ENCODE assay signal across 18 cellular contexts in genomic region chr11:58582437-58582836, GRCh38. TPM values are rescaled to one million over a fixed set of nuclear protein-coding genes. Genes with fewer than 3 reads are reported as not detected.
A peak's percentile ranks its signal among the peaks of the same experiment; 100 is the strongest.
DNase-seq lines count a peak whose midpoint lies in the region; ATAC-seq, FAIRE-seq and TF ChIP-seq lines count a peak whose summit lies in the region.
"Had no signal": no experiment of that assay in that cellular context is flagged by ENCODE, and none has a peak within 500 bp of the region (broad histone marks: within the 10 kb centered on the region; RNA-seq: fewer than 3 reads in every experiment).

No MANE protein-coding gene starts in this region.

- H3K9me3 Mint-ChIP-seq in Calu3 (ENCODE audit: low read depth, unreplicated experiment), result no peaks in the 10 kb centered on the region
- H3K9me3 Mint-ChIP-seq: memory B cell had no signal

- H3K4me3 ChIP-seq in A673 (ENCODE audit: low read depth, low read length, poor library complexity, severe bottlenecking) (no peak overlapping the region), SU-DHL-6 (ENCODE audit: insufficient read depth, low read length, poor library complexity, severe bottlenecking) (peak overlapping the region; percentile 70), iPS-18a (ENCODE audit: low read length) (no peak overlapping the region)
- H3K4me3 ChIP-seq: SJCRH30 had no signal

- no peaks in the 10 kb centered on the region for H3K9me2 ChIP-seq in SU-DHL-6 (replicated peaks; ENCODE audit: insufficient read depth, low read length)

- POLR2A ChIA-PET in A673 (lab: Charles Lee; ENCODE audit: low non-redundant PET), result no interaction called here

- H3K27ac ChIP-seq in A673 (ENCODE audit: low read depth, low read length, poor library complexity, severe bottlenecking) (peak overlapping the region; percentile 3), SU-DHL-6 (ENCODE audit: low read depth, low read length) (peak overlapping the region; percentile 23; the same call in 1 of the 2 replicates), iPS-18a (ENCODE audit: low read length) (no peak overlapping the region)
- H3K27ac ChIP-seq: SJCRH30 had no signal

- peaks cover 22% of the 10 kb centered on the region for H3K36me3 ChIP-seq in A673 (ENCODE audit: insufficient read depth, low read length, poor library complexity, severe bottlenecking)
- peaks cover 38% of the 10 kb centered on the region for H3K36me3 ChIP-seq in SU-DHL-6 (ENCODE audit: low read length)
- H3K36me3 ChIP-seq in iPS-18a (ENCODE audit: control insufficient read depth, low read depth, low read length), result peaks cover 33% of the 10 kb centered on the region

- H3K4me1 Mint-ChIP-seq in Calu3 (ENCODE audit: low read depth, unreplicated experiment), result peaks cover 17% of the 10 kb centered on the region

- H3F3A ChIP-seq in SU-DHL-6 (ENCODE audit: insufficient read depth), result peaks cover 12% of the 10 kb centered on the region

- peaks cover 13% of the 10 kb centered on the region for H3K4me1 ChIP-seq in A673 (ENCODE audit: insufficient read depth, low read length, poor library complexity, severe bottlenecking)
- H3K4me1 ChIP-seq in iPS-18a (ENCODE audit: control insufficient read depth, low read depth, low read length), result peaks cover 3% of the 10 kb centered on the region

- CTCF ChIA-PET in A673 (lab: Charles Lee) (no interaction called here), Calu3 (lab: Charles Lee) (no interaction called here)

- no peak for ATAC-seq in HG02852 (IDR thresholded peaks at IDR 0.05; ENCODE audit: unreplicated experiment)
- ATAC-seq: HCT116 had no signal

- FAIRE-seq in RCC 7860 (lab: Jason Lieb, UNC), result no peak
- FAIRE-seq: endometrium, frontal cortex, TTC549 had no signal

- H3K36me3 Mint-ChIP-seq in Calu3 (ENCODE audit: insufficient read depth, unreplicated experiment), result peaks cover 62% of the 10 kb centered on the region

- intact Hi-C loops in A673 (cut with micrococcal nuclease; ENCODE audit: unreplicated experiment) (loop anchor here (5.0 kb wide), 1 partner anchor 35 kb away; no protein-coding TSS in a partner anchor), Calu3 (cut with micrococcal nuclease; ENCODE audit: unreplicated experiment) (no loop called here)

- H3K9me3 ChIP-seq in A673 (ENCODE audit: low read depth, low read length, poor library complexity, severe bottlenecking), result no peaks in the 10 kb centered on the region
- H3K9me3 ChIP-seq in SU-DHL-6 (ENCODE audit: insufficient read depth, low read length), result no peaks in the 10 kb centered on the region
- H3K9me3 ChIP-seq in iPS-18a (ENCODE audit: control insufficient read depth, low read depth, low read length), result no peaks in the 10 kb centered on the region
- H3K9me3 ChIP-seq: SJCRH30 had no signal

- no peak overlapping the region for H2AFZ ChIP-seq in SU-DHL-6 (ENCODE audit: low read depth, low read length, severe bottlenecking)

- peak overlapping the region; percentile 97 for H3K4me3 Mint-ChIP-seq in Calu3 (ENCODE audit: low read depth, unreplicated experiment)

- H3K27me3 Mint-ChIP-seq in Calu3 (ENCODE audit: unreplicated experiment), result no peaks in the 10 kb centered on the region
- H3K27me3 Mint-ChIP-seq: memory B cell had no signal

- H3K9ac ChIP-seq in SU-DHL-6 (ENCODE audit: low read length) (peak overlapping the region; percentile 97), iPS-18a (ENCODE audit: low read length) (peak overlapping the region; percentile 22)

- peak overlapping the region; percentile 27 for H3K27ac Mint-ChIP-seq in Calu3 (ENCODE audit: unreplicated experiment)
- H3K27ac Mint-ChIP-seq: memory B cell had no signal

- peak overlapping the region; percentile 95 for H3K4me2 ChIP-seq in SU-DHL-6 (ENCODE audit: low read depth, low read length, poor library complexity, severe bottlenecking)

- DNase-seq in A673 (ENCODE audit: low spot score), result no peak
- DNase-seq in Calu3, result no peak
- DNase-seq in HCEC 1CT, result no peak
- DNase-seq in RCC 7860 (ENCODE audit: low spot score), result no peak
- DNase-seq in stimulated activated naive CD4-positive, alpha-beta T cell (lab: John Stamatoyannopoulos, UW), result no peak
- DNase-seq: DMS79 treated with DMSO at 0.1 percent for 48 hours; NCI-H1092 treated with DMSO at 0.1 percent for 48 hours; NCI-H2171 treated with DMSO at 0.1 percent for 48 hours; NK-92 treated with Interleukin-12 subunit alpha and Interleukin-12 subunit beta, amount 100 ng/mL, for 24 hours; SJCRH30 had no signal

- BruUV-seq in A673 (replicated peaks; lab: Mats Ljungman, UMichigan) (no TSS peak), Calu3 (replicated peaks; lab: Mats Ljungman, UMichigan) (no TSS peak)

- H3K27me3 ChIP-seq in A673 (replicated peaks; ENCODE audit: insufficient read depth, low read depth, low read length, poor library complexity), result no peaks in the 10 kb centered on the region
- no peaks in the 10 kb centered on the region for H3K27me3 ChIP-seq in SU-DHL-6 (ENCODE audit: low read length)
- H3K27me3 ChIP-seq in iPS-18a (ENCODE audit: control insufficient read depth, insufficient read depth, low read length), result no peaks in the 10 kb centered on the region
- H3K27me3 ChIP-seq: SJCRH30 had no signal

- TF ChIP-seq CTCF in A673 (conservative IDR thresholded peaks at IDR 0.05; ENCODE audit: low read depth, low read length), result no peak
- no peak for TF ChIP-seq CTCF in Calu3 (IDR thresholded peaks at IDR 0.05; ENCODE audit: unreplicated experiment)
- no peak for TF ChIP-seq CTCF in SU-DHL-6 (IDR thresholded peaks at IDR 0.05; ENCODE audit: insufficient read depth, low read length, poor library complexity, severe bottlenecking)

- H3K79me2 ChIP-seq in SU-DHL-6 (ENCODE audit: insufficient read depth, low read length), result peaks cover 79% of the 10 kb centered on the region

- H4K20me1 ChIP-seq in SU-DHL-6 (ENCODE audit: low read depth, low read length), result peaks cover 27% of the 10 kb centered on the region

RNA-seq across cellular contexts. Expression of gene ZFP91, which starts 3.6 kb away (rescaled TPM):
- total RNA-seq in A673 (2021) (73.2 and 74.3 TPM in 2 replicates), Calu3 (2022) (61.5 and 61.7 TPM in 2 replicates)

RNA-seq across cellular contexts. Expression of gene LPXN, which starts 6.8 kb away (rescaled TPM):
- total RNA-seq in A673 (2021) (3.3 and 3.8 TPM in 2 replicates), Calu3 (2022) (4.0 and 6.0 TPM in 2 replicates)

RNA-seq across cellular contexts. Expression of gene CNTF, which starts 40.0 kb away (rescaled TPM):
- 5.1 and 5.5 TPM in 2 replicates for total RNA-seq in A673 (2021)
- 4.3 and 5.2 TPM in 2 replicates for total RNA-seq in Calu3 (2022)
